In the genomic region with DNA sequence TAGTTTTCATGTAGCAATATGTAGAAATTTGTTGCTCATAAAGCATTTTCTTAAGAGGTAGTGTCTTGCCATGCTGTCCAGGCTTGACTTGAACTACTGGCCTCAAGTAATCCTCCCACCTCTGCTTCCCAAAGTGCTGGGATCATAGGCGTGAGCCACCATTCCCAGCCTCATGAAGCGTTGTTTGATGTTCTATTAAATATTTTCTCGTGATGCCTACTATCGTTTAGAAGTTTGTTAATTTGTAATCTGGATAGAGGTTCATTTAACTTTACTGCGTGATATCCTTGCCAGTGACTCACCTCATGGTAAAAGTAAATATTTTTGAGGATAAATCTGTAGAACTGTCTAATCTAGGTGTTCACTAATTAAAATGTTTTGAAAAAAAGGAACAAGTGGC, we compare ENCODE assay signal across 20 cellular contexts.
DNase-seq lines count a peak whose midpoint lies in the region; ATAC-seq and TF ChIP-seq lines count a peak whose summit lies in the region.
"Had no signal": no experiment of that assay in that cellular context is flagged by ENCODE, and none has a peak within 500 bp of the region (broad histone marks: within the 10 kb centered on the region; RNA-seq: fewer than 3 reads in every experiment).

No MANE protein-coding gene starts in this region.

- H3K9me3 Mint-ChIP-seq in chondrocyte (ENCODE audit: low read depth) = no peaks in the 10 kb centered on the region
- H3K9me3 Mint-ChIP-seq in CD4-positive, alpha-beta T cell = no peaks in the 10 kb centered on the region

- H3K36me3 Mint-ChIP-seq in chondrocyte (ENCODE audit: low read depth) = peaks cover 37% of the 10 kb centered on the region
- no peaks in the 10 kb centered on the region for H3K36me3 Mint-ChIP-seq in CD4-positive, alpha-beta T cell (ENCODE audit: low read depth)
- H3K36me3 Mint-ChIP-seq: CD4-positive, CD25-positive, alpha-beta regulatory T cell had no signal

- H3K9me3 ChIP-seq in left ventricle myocardium inferior (replicated peaks) (no peaks in the 10 kb centered on the region), vagina (no peaks in the 10 kb centered on the region)
- H3K9me3 ChIP-seq in CD4-positive, alpha-beta T cell (ENCODE audit: control insufficient read depth, low read length) = no peaks in the 10 kb centered on the region

- POLR2A ChIA-PET in CD4-positive, alpha-beta T cell (lab: Charles Lee) = no interaction called here

- H3K27ac ChIP-seq in left ventricle myocardium inferior (replicated peaks) = peak overlapping the region; percentile 38
- H3K27ac ChIP-seq in vagina = no peak overlapping the region
- H3K27ac ChIP-seq in CD4-positive, alpha-beta T cell (ENCODE audit: low read depth, low read length) = no peak overlapping the region
- H3K27ac ChIP-seq: KMS-11, RWPE1 had no signal

- no peaks in the 10 kb centered on the region for H3K27me3 Mint-ChIP-seq in chondrocyte (ENCODE audit: low read depth)
- H3K27me3 Mint-ChIP-seq in CD4-positive, alpha-beta T cell = peaks cover 4% of the 10 kb centered on the region

- peaks cover 16% of the 10 kb centered on the region for H3K4me1 ChIP-seq in left ventricle myocardium inferior
- H3K4me1 ChIP-seq in vagina = no peaks in the 10 kb centered on the region

- ATAC-seq in left cardiac atrium (no peak), left lobe of liver (peak; percentile 55)
- no peak for ATAC-seq in CD4-positive, alpha-beta T cell (ENCODE audit: poor library complexity)

- CTCF ChIA-PET in CD4-positive, alpha-beta T cell (lab: Charles Lee) = no interaction called here

- peaks cover 36% of the 10 kb centered on the region for H3K4me1 Mint-ChIP-seq in chondrocyte (ENCODE audit: low read depth)
- H3K4me1 Mint-ChIP-seq in CD4-positive, alpha-beta T cell (ENCODE audit: low read depth) = no peaks in the 10 kb centered on the region
- H3K4me1 Mint-ChIP-seq: CD4-positive, CD25-positive, alpha-beta regulatory T cell had no signal

- H3K27ac Mint-ChIP-seq in chondrocyte (ENCODE audit: unreplicated experiment) = peak overlapping the region; percentile 12
- no peak overlapping the region for H3K27ac Mint-ChIP-seq in CD4-positive, alpha-beta T cell
- H3K27ac Mint-ChIP-seq: CD4-positive, CD25-positive, alpha-beta regulatory T cell had no signal

- TF ChIP-seq CTCF in left ventricle myocardium inferior (IDR thresholded peaks at IDR 0.05; ENCODE audit: borderline replicate concordance) (no peak), chondrocyte (IDR thresholded peaks at IDR 0.05) (no peak), vagina (IDR thresholded peaks at IDR 0.05) (no peak)
- TF ChIP-seq CTCF in CD4-positive, alpha-beta T cell (IDR thresholded peaks at IDR 0.05) = no peak

- no peak for TF ChIP-seq POLR2A in vagina (IDR thresholded peaks at IDR 0.05)

- H3K4me3 ChIP-seq in left ventricle myocardium inferior (no peak overlapping the region), vagina (no peak overlapping the region)

- DNase-seq in left ventricle myocardium inferior (no peak), left cardiac atrium (no peak), chondrocyte (ENCODE audit: low spot score) (no peak), left lobe of liver (ENCODE audit: low spot score) (no peak), superior temporal gyrus (ENCODE audit: extremely low spot score) (no peak), vagina (ENCODE audit: extremely low spot score in 2 of 2) (no peak), NCI-H526 (lab: John Stamatoyannopoulos, UW) (no peak)
- DNase-seq in CD4-positive, alpha-beta T cell = no peak
- DNase-seq: AML-193; CD4-positive, CD25-positive, alpha-beta regulatory T cell; GF-D8; GOT3; NCI-H1092; NCI-H1694; NCI-H2107; NCI-H226; NCI-H526 treated with DMSO at 0.1 percent for 48 hours; OCI-M1 had no signal

- H3K4me3 Mint-ChIP-seq in chondrocyte (ENCODE audit: unreplicated experiment) = no peak overlapping the region
- no peak overlapping the region for H3K4me3 Mint-ChIP-seq in CD4-positive, alpha-beta T cell
- H3K4me3 Mint-ChIP-seq: CD4-positive, CD25-positive, alpha-beta regulatory T cell had no signal

- H3K27me3 ChIP-seq in left ventricle myocardium inferior (ENCODE audit: low read depth) (no peaks in the 10 kb centered on the region), vagina (no peaks in the 10 kb centered on the region)
- H3K27me3 ChIP-seq in CD4-positive, alpha-beta T cell (ENCODE audit: control insufficient read depth, insufficient read depth, low read length) = no peaks in the 10 kb centered on the region

- H3K36me3 ChIP-seq in left ventricle myocardium inferior = no peaks in the 10 kb centered on the region
- no peaks in the 10 kb centered on the region for H3K36me3 ChIP-seq in vagina

- intact Hi-C loops in left ventricle myocardium inferior (cut with micrococcal nuclease) = no loop called here
- intact Hi-C loops in left cardiac atrium (cut with DNase I) = no loop called here
- intact Hi-C loops in vagina (cut with DNase I) = no loop called here
- intact Hi-C loops in CD4-positive, alpha-beta T cell (cut with DNase I, micrococcal nuclease) = no loop called here
